ENCODE assay signal across 9 cellular contexts in the genomic region with DNA sequence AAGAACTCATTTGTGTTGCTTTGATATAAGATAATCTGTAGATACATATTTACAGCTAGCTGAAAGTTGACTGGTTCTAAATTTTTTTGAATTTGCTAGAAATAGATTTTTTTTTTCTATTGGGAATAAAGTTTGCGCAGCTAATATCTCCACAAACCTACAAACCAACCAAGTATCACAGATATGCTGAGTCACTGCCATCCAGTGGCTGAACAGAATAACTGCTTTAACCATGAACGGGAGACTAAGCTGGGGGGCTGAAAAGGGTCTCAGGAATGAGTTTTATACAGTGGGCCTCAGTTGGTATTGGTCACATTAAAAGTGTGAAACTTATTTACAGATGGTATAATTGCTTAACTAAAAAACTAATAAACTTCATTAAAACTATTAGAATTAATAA.
A peak's percentile ranks its signal among the peaks of the same experiment; 100 is the strongest.
DNase-seq lines count a peak whose midpoint lies in the region; ATAC-seq, FAIRE-seq and TF ChIP-seq lines count a peak whose summit lies in the region.
"Had no signal": no experiment of that assay in that cellular context is flagged by ENCODE, and none has a peak within 500 bp of the region (broad histone marks: within the 10 kb centered on the region; RNA-seq: fewer than 3 reads in every experiment).

No MANE protein-coding gene starts in this region.

- no peak for TF ChIP-seq POLR2A in upper lobe of left lung (IDR thresholded peaks at IDR 0.05)

- no peak overlapping the region for H3K27ac ChIP-seq in heart right ventricle
- H3K27ac ChIP-seq in upper lobe of left lung: no peak overlapping the region
- H3K27ac ChIP-seq in psoas muscle: no peak overlapping the region

- H3K4me1 ChIP-seq in heart right ventricle: no peaks in the 10 kb centered on the region
- H3K4me1 ChIP-seq in upper lobe of left lung: peaks cover 0 to 4% (median 0%) of the 10 kb centered on the region in 4 donors
- no peaks in the 10 kb centered on the region for H3K4me1 ChIP-seq in psoas muscle
- H3K4me1 ChIP-seq in mucosa of descending colon (ENCODE audit: low read depth): no peaks in the 10 kb centered on the region

- peak in 7 of 9 donors; percentile 38 to 61 (median 48) for TF ChIP-seq CTCF in heart right ventricle (IDR thresholded peaks at IDR 0.05)
- peak; percentile 61 for TF ChIP-seq CTCF in fibroblast of the aortic adventitia (IDR thresholded peaks at IDR 0.05; ENCODE audit: insufficient read depth, low read length)
- TF ChIP-seq CTCF in upper lobe of left lung (IDR thresholded peaks at IDR 0.05): peak in 4 of 6 experiments; percentile 10 to 37 (median 32)
- no peak for TF ChIP-seq CTCF in psoas muscle (IDR thresholded peaks at IDR 0.05)
- TF ChIP-seq CTCF in mucosa of descending colon (IDR thresholded peaks at IDR 0.05): no peak

- no peak for ATAC-seq in heart right ventricle
- ATAC-seq in left ventricle myocardium superior: no peak
- ATAC-seq in upper lobe of left lung (ENCODE audit: low FRiP score in 2 of 2): peak in 1 of 2 donors; percentile 62
- no peak for ATAC-seq in psoas muscle
- ATAC-seq in GM19035 (IDR thresholded peaks at IDR 0.05; ENCODE audit: unreplicated experiment): no peak
- ATAC-seq in mucosa of descending colon: no peak

- H3K4me3 ChIP-seq in heart right ventricle (no peak overlapping the region), fibroblast of the aortic adventitia (ENCODE audit: low read depth, low read length) (no peak overlapping the region), upper lobe of left lung (no peak overlapping the region), psoas muscle (no peak overlapping the region), mucosa of descending colon (no peak overlapping the region)

- intact Hi-C loops in heart right ventricle (cut with DNase I): loop anchor here in 7 of 10 donors (5.0 to 10.0 kb wide), 5 partner anchors 558 to 1418 kb away; no protein-coding TSS in a partner anchor
- intact Hi-C loops in left ventricle myocardium superior (cut with micrococcal nuclease): no loop called here
- intact Hi-C loops in psoas muscle (cut with DNase I): loop anchor here in 1 of 2 donors (5.0 kb wide), 1 partner anchor 566 kb away; no protein-coding TSS in a partner anchor
- intact Hi-C loops in mucosa of descending colon (cut with DNase I, micrococcal nuclease): no loop called here

- no peak for TF ChIP-seq EP300 in upper lobe of left lung (IDR thresholded peaks at IDR 0.05)

- 49 to 55% methylated on average over 2 of the region's 2 CpGs for WGBS in heart right ventricle, 2 donors
- 69 to 73% methylated on average over 2 of the region's 2 CpGs for WGBS in upper lobe of left lung, 2 donors
- 52 to 65% (median 64%) methylated on average over 2 of the region's 2 CpGs for WGBS in psoas muscle, 3 donors

- peak; percentile 46 for FAIRE-seq in RCC 7860 (lab: Jason Lieb, UNC)
- FAIRE-seq: endometrium had no signal

- DNase-seq in heart right ventricle: no peak
- no peak for DNase-seq in left ventricle myocardium superior
- DNase-seq in RCC 7860 (ENCODE audit: low spot score): no peak
- DNase-seq in fibroblast of the aortic adventitia (ENCODE audit: low read depth): peak; percentile 66
- DNase-seq in upper lobe of left lung: no peak
- DNase-seq in psoas muscle: no peak
- no peak for DNase-seq in mucosa of descending colon

- H3K9me3 ChIP-seq in heart right ventricle: peaks cover 0 to 8% (median 0%) of the 10 kb centered on the region in 11 donors
- H3K9me3 ChIP-seq in upper lobe of left lung: no peaks in the 10 kb centered on the region
- no peaks in the 10 kb centered on the region for H3K9me3 ChIP-seq in psoas muscle
- no peaks in the 10 kb centered on the region for H3K9me3 ChIP-seq in mucosa of descending colon

- H3K36me3 ChIP-seq in heart right ventricle (no peaks in the 10 kb centered on the region), upper lobe of left lung (no peaks in the 10 kb centered on the region), psoas muscle (ENCODE audit: insufficient read depth in 1 of 2, low read depth in 1 of 2) (no peaks in the 10 kb centered on the region), mucosa of descending colon (ENCODE audit: low read depth) (no peaks in the 10 kb centered on the region)

- no peaks in the 10 kb centered on the region for H3K27me3 ChIP-seq in heart right ventricle
- no peaks in the 10 kb centered on the region for H3K27me3 ChIP-seq in upper lobe of left lung
- H3K27me3 ChIP-seq in psoas muscle (ENCODE audit: insufficient read depth in 3 of 3, low read length in 2 of 3): no peaks in the 10 kb centered on the region

Comparison
In these comparisons a context has a peak if more than half of its experiments do, and no peak if none do; other contexts are left out.
1. intact Hi-C loops: an anchor here in heart right ventricle (5.0 to 10.0 kb wide); none called in left ventricle myocardium superior and mucosa of descending colon.
2. CTCF ChIP-seq: peak in heart right ventricle (7 of 9), fibroblast of the aortic adventitia (single experiment) and upper lobe of left lung (4 of 6); none in psoas muscle (single experiment) and mucosa of descending colon (single experiment).